Comparison of ENCODE assay signal across 25 cellular contexts in the genomic region with DNA sequence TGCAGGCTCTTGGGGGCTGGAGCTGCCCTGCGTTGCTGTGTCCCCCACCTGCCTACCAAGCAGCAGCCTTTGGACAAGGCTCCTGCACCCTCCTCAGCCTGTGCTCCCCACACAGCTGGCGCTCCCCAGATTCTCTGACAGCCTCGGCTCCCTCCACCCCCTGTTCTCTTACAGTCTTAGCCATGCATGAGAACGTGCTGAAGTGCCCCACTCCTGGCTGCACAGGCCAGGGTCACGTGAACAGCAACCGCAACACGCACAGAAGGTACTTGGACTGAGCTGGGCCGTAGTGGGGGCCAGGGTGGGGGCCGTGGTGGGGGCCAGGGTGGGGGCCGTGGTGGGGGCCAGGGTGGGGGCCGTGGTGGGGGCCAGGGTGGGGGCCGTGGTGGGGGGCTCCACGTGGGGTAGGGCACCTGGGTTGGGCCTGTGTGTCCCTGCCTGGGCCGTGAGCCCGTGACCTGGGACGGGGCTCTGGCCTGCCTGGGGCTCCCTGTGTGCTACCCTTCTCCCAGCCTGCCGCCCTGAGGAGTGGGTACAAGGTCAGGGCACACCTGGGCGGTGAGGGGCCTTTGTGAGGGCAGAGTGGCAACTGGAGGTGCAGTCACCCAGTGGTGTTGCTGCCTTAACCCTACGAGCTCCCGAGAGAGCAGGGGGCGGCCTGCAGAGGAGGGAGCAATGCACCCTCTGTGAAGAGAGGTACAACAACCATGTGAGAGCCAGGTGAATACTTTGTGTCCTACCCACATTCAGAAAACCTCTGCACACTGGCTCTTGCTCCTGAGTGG. TPM values are rescaled to one million over a fixed set of nuclear protein-coding genes. Genes with fewer than 3 reads are reported as not detected.
DNase-seq lines count a peak whose midpoint lies in the region; ATAC-seq and TF ChIP-seq lines count a peak whose summit lies in the region.
"Had no signal": no experiment of that assay in that cellular context is flagged by ENCODE, and none has a peak within 500 bp of the region (broad histone marks: within the 10 kb centered on the region; RNA-seq: fewer than 3 reads in every experiment).

No MANE protein-coding gene starts in this region.

- H3K9me3 ChIP-seq in heart right ventricle (no peaks in the 10 kb centered on the region), mesenchymal stem cell (ENCODE audit: control insufficient read depth, low read length) (no peaks in the 10 kb centered on the region), upper lobe of right lung (no peaks in the 10 kb centered on the region)
- H3K9me3 ChIP-seq: spleen had no signal

- H3K23ac ChIP-seq in mesenchymal stem cell (ENCODE audit: low read length in 2 of 2): no peak overlapping the region

- no peak overlapping the region for H3K9ac ChIP-seq in mesenchymal stem cell (ENCODE audit: low read length)

- H2AFZ ChIP-seq in mesenchymal stem cell (ENCODE audit: low read depth, low read length): no peak overlapping the region

- H3K4me1 ChIP-seq in heart right ventricle (peaks cover 9 to 37% (median 20%) of the 10 kb centered on the region in 9 donors), mesenchymal stem cell (ENCODE audit: control insufficient read depth, insufficient read depth, low read depth, low read length) (peaks cover 6% of the 10 kb centered on the region), upper lobe of right lung (peaks cover 10% of the 10 kb centered on the region)

- H2BK12ac ChIP-seq in mesenchymal stem cell (ENCODE audit: low read length in 2 of 2): no peak overlapping the region

- H4K91ac ChIP-seq in mesenchymal stem cell (ENCODE audit: low read length): peak overlapping the region; percentile 16

- H3K79me1 ChIP-seq in mesenchymal stem cell (replicated peaks; ENCODE audit: low read length, poor library complexity, severe bottlenecking): no peaks in the 10 kb centered on the region

- no peak overlapping the region for H2BK15ac ChIP-seq in mesenchymal stem cell (ENCODE audit: low read depth, poor library complexity, severe bottlenecking)

- no peak overlapping the region for H4K8ac ChIP-seq in mesenchymal stem cell (ENCODE audit: low read length)

- H2BK5ac ChIP-seq in mesenchymal stem cell (ENCODE audit: low read depth, low read length, poor library complexity, severe bottlenecking): no peak overlapping the region

- H3K27me3 ChIP-seq in heart right ventricle (no peaks in the 10 kb centered on the region), mesenchymal stem cell (ENCODE audit: control insufficient read depth in 1 of 2, insufficient read depth in 1 of 2, low read length in 2 of 2) (peaks cover 60 to 73% of the 10 kb centered on the region in 2 experiments), upper lobe of right lung (no peaks in the 10 kb centered on the region)

- H3K18ac ChIP-seq in mesenchymal stem cell (ENCODE audit: low read depth in 1 of 2, low read length in 2 of 2): peak overlapping the region in 1 of 2 experiments; percentile 1

- no peak overlapping the region for H3K4me3 ChIP-seq in heart right ventricle
- no peak overlapping the region for H3K4me3 ChIP-seq in mesenchymal stem cell (ENCODE audit: insufficient read depth in 1 of 2, low read depth in 1 of 2, low read length in 2 of 2)
- no peak overlapping the region for H3K4me3 ChIP-seq in upper lobe of right lung
- H3K4me3 ChIP-seq: spleen had no signal

- no peak overlapping the region for H2BK120ac ChIP-seq in mesenchymal stem cell (ENCODE audit: low read depth, low read length)

- ATAC-seq in heart right ventricle (peak in 5 of 8 donors; percentile 16 to 38 (median 28)), upper lobe of right lung (peak; percentile 66)
- ATAC-seq: activated naive CD4-positive, alpha-beta T cell treated with anti-CD3 and anti-CD28 coated beads, Interleukin-2, amount 50 U/mL, for 72 hours; naive thymus-derived CD4-positive, alpha-beta T cell; stimulated activated naive B cell treated with anti-CD40 and anti-IgM and Interleukin-4, amounts not matched to agents 10 μg/mL and 1 μg/mL and 100 μg/mL, for 72 hours had no signal

- H3K14ac ChIP-seq in mesenchymal stem cell (ENCODE audit: low read length in 2 of 2): peak overlapping the region in 1 of 2 experiments; percentile 81

- no peak overlapping the region for H3K4me2 ChIP-seq in mesenchymal stem cell (ENCODE audit: low read length, poor library complexity, severe bottlenecking)

- H3K27ac ChIP-seq in heart right ventricle: peak overlapping the region in 8 of 10 donors; percentile 46 to 80 (median 73)
- H3K27ac ChIP-seq in mesenchymal stem cell (ENCODE audit: low read length, poor library complexity, severe bottlenecking): no peak overlapping the region
- no peak overlapping the region for H3K27ac ChIP-seq in upper lobe of right lung

- WGBS in heart right ventricle, 2 donors: 63 to 73% methylated on average over 19 to 21 of the region's 21 CpGs
- WGBS in mesenchymal stem cell: 89% methylated on average over 14 of the region's 21 CpGs

- DNase-seq in NCI-H187 treated with DMSO at 0.1 percent for 48 hours (lab: John Stamatoyannopoulos, UW) (peak; percentile 65), heart right ventricle (no peak), mesenchymal stem cell (no peak), upper lobe of right lung (peak; percentile 78), MV-4-11 (lab: John Stamatoyannopoulos, UW) (no peak), SIG-M5 (lab: John Stamatoyannopoulos, UW) (no peak), NCI-H510A treated with DMSO at 0.1 percent for 48 hours (lab: John Stamatoyannopoulos, UW) (no peak)
- DNase-seq: activated CD4-positive, alpha-beta T cell treated with anti-CD3 and anti-CD28 coated beads for 48 hours; CD4-positive, CD25-positive, alpha-beta regulatory T cell; GDM1; KBM-7; naive thymus-derived CD4-positive, alpha-beta T cell; NCI-H146; occipital lobe; spleen; stimulated activated CD4-positive, alpha-beta T cell treated with anti-CD3 and anti-CD28 coated beads, Interleukin-4, amount 100 ng/mL, for 1 hour; stimulated activated naive B cell treated with anti-CD40 and anti-IgM and Interleukin-4, amounts not matched to agents 10 μg/mL and 1 μg/mL and 100 μg/mL, for 72 hours; T-helper 2 cell had no signal

- H2AK5ac ChIP-seq in mesenchymal stem cell (ENCODE audit: low read length, severe bottlenecking): no peak overlapping the region

- intact Hi-C loops in heart right ventricle (cut with DNase I): no loop called here
- intact Hi-C loops in upper lobe of right lung (cut with DNase I): no loop called here

- H3K4ac ChIP-seq in mesenchymal stem cell (ENCODE audit: low read depth in 1 of 2, low read length in 2 of 2): no peak overlapping the region

- TF ChIP-seq CTCF in heart right ventricle (IDR thresholded peaks at IDR 0.05) (no peak), upper lobe of right lung (IDR thresholded peaks at IDR 0.05) (no peak)

- no peaks in the 10 kb centered on the region for H3K36me3 ChIP-seq in heart right ventricle
- no peaks in the 10 kb centered on the region for H3K36me3 ChIP-seq in mesenchymal stem cell (ENCODE audit: control insufficient read depth in 1 of 2, insufficient read depth in 2 of 2, low read depth in 1 of 2, low read length in 2 of 2)
- no peaks in the 10 kb centered on the region for H3K36me3 ChIP-seq in upper lobe of right lung
- H3K36me3 ChIP-seq: spleen had no signal

RNA-seq across cellular contexts. Expression of a gene that starts 43.5 kb away (rescaled TPM):
- 10 to 100 TPM; 56.2 to 83.5 (median 69.4) TPM for total RNA-seq in heart right ventricle
- 10 to 100 TPM; 11.7 to 68.4 TPM for polyA plus RNA-seq in heart right ventricle
- polyA plus RNA-seq in mesenchymal stem cell (2013, experiment 1 of 2): 19.4 TPM
- 22.8 TPM for polyA plus RNA-seq in mesenchymal stem cell (2013, experiment 2 of 2)
- total RNA-seq in upper lobe of right lung: 58.8 TPM

RNA-seq across cellular contexts. Expression of a gene that starts 47.8 kb away (rescaled TPM):
- total RNA-seq in heart right ventricle (under 1 TPM in 9 of 10 donors, not detected in 1; 0.05 to 0.35 (median 0.11) TPM), upper lobe of right lung (0.12 TPM)
- polyA plus RNA-seq in heart right ventricle: under 1 TPM; 0.01 to 0.15 TPM
- polyA plus RNA-seq in mesenchymal stem cell (2013, experiment 1 of 2): not detected
- not detected for polyA plus RNA-seq in mesenchymal stem cell (2013, experiment 2 of 2)
- total RNA-seq: activated T-helper 2 cell treated with anti-CD3 and anti-CD28 coated beads, Interferon-gamma antibody, Interleukin-2, Interleukin-4, amounts not matched to agents 10 μg/mL and 5 μg/mL and 100 μg/mL, durations not matched to agents 14 hours and 24 hours and 36 hours; astrocyte; CD4-positive, CD25-positive, alpha-beta regulatory T cell; dermis microvascular lymphatic vessel endothelial cell; fibroblast of lung; glomerular endothelial cell; HFFc6; naive thymus-derived CD4-positive, alpha-beta T cell had no signal
- polyA plus RNA-seq: fibroblast of lung; naive thymus-derived CD4-positive, alpha-beta T cell had no signal

Comparison
In these comparisons a context has a peak if more than half of its experiments do, and no peak if none do; other contexts are left out.
1. DNase-seq: peak in NCI-H187 treated with DMSO at 0.1 percent for 48 hours (single experiment) and upper lobe of right lung (single experiment); none in heart right ventricle (0 of 2), mesenchymal stem cell (single experiment), MV-4-11 (single experiment), SIG-M5 (single experiment) and NCI-H510A treated with DMSO at 0.1 percent for 48 hours (single experiment).
2. H3K27ac ChIP-seq: peak in heart right ventricle (8 of 10); none in mesenchymal stem cell (single experiment) and upper lobe of right lung (single experiment).